ENCODE assay signal across 9 cellular contexts in the genomic region with DNA sequence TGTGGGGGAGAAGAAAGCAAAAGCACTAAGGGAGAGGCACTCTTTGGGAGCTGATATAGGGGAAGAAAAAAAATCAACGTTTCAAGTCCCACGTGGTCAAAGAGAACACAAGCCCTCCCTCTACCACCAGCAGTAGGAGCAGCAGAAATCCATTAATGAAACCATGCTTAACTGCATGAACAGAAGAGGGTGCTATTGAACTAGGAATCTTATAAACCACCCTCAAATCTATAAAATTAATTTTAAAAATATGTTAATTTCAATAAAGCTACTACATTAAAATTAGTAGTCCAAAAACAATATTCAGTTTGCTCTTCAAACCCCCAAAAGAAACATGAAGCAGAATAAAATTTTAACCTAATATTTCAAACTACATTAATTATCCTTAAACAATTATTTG.
DNase-seq lines count a peak whose midpoint lies in the region; ATAC-seq and TF ChIP-seq lines count a peak whose summit lies in the region.
"Had no signal": no experiment of that assay in that cellular context is flagged by ENCODE, and none has a peak within 500 bp of the region (broad histone marks: within the 10 kb centered on the region; RNA-seq: fewer than 3 reads in every experiment).

No MANE protein-coding gene starts in this region.

- H3K36me3 ChIP-seq in mammary epithelial cell (ENCODE audit: insufficient read depth, low read length), result no peaks in the 10 kb centered on the region
- H3K36me3 ChIP-seq: pancreas had no signal

- no peak overlapping the region for H3K9ac ChIP-seq in mammary epithelial cell (ENCODE audit: insufficient read depth, low read length)

- H4K20me1 ChIP-seq in mammary epithelial cell (ENCODE audit: insufficient read depth, low read length), result no peaks in the 10 kb centered on the region

- H3K4me1 ChIP-seq in mammary epithelial cell (ENCODE audit: insufficient read depth, low read length), result no peaks in the 10 kb centered on the region
- H3K4me1 ChIP-seq: pancreas had no signal

- H2AFZ ChIP-seq in mammary epithelial cell (ENCODE audit: low read depth, low read length), result no peak overlapping the region

- POLR2A ChIA-PET in MCF 10A (lab: Yijun Ruan, JAX), result interaction anchor here (0.6 to 2.1 kb wide), 4 partner anchors 38 to 137 kb away, joined by 4 to 12 read pairs (median 4); no protein-coding TSS in a partner anchor

- no peaks in the 10 kb centered on the region for H3K79me2 ChIP-seq in mammary epithelial cell (ENCODE audit: insufficient read depth, low read length)

- peaks cover 23% of the 10 kb centered on the region for H3K9me3 ChIP-seq in mammary epithelial cell (replicated peaks; ENCODE audit: insufficient read depth, low read length)

- H3K4me1 Mint-ChIP-seq in MCF 10A (ENCODE audit: insufficient read depth, unreplicated experiment), result peaks cover 3% of the 10 kb centered on the region
- H3K4me1 Mint-ChIP-seq in type B pancreatic cell (ENCODE audit: unreplicated experiment), result peaks cover 2% of the 10 kb centered on the region

- in situ Hi-C loops in mammary epithelial cell (cut with MboI; ENCODE audit: low sequenced_read_pairs in 2 of 2), result no loop called here

- TF ChIP-seq CTCF in MCF 10A (IDR thresholded peaks at IDR 0.05; ENCODE audit: unreplicated experiment) (peak; percentile 50), mammary epithelial cell (conservative IDR thresholded peaks at IDR 0.05 in 1 of 2, IDR thresholded peaks at IDR 0.05 in 1 of 2; ENCODE audit: extremely low read depth in 1 of 2, insufficient read depth in 1 of 2, low read depth in 1 of 2, low read length in 2 of 2) (no peak), epithelial cell of proximal tubule (conservative IDR thresholded peaks at IDR 0.05; ENCODE audit: low read depth, low read length) (peak; percentile 69), type B pancreatic cell (conservative IDR thresholded peaks at IDR 0.05) (peak; percentile 71)

- H3K27me3 Mint-ChIP-seq in MCF 10A (ENCODE audit: insufficient read depth, unreplicated experiment) (no peaks in the 10 kb centered on the region), type B pancreatic cell (no peaks in the 10 kb centered on the region)

- intact Hi-C loops in MCF 10A (cut with micrococcal nuclease), result loop anchor here (1.0 to 10.0 kb wide), 3 partner anchors 108 to 1235 kb away; no protein-coding TSS in a partner anchor
- intact Hi-C loops in mammary epithelial cell (cut with micrococcal nuclease), result no loop called here

- no peak overlapping the region for H3K27ac ChIP-seq in mammary epithelial cell (ENCODE audit: insufficient read depth, low read depth, low read length)
- H3K27ac ChIP-seq: pancreas had no signal

- peak; percentile 50 for DNase-seq in MCF 10A (ENCODE audit: unreplicated experiment)
- no peak for DNase-seq in mammary epithelial cell
- peak; percentile 23 for DNase-seq in NCI-H524 treated with DMSO at 0.1 percent for 48 hours (lab: John Stamatoyannopoulos, UW)
- peak; percentile 22 for DNase-seq in epithelial cell of proximal tubule (ENCODE audit: low read depth)
- no peak for DNase-seq in type B pancreatic cell (ENCODE audit: extremely low spot score, unreplicated experiment)
- DNase-seq: pancreas had no signal

- H3K36me3 Mint-ChIP-seq in MCF 10A (ENCODE audit: insufficient read depth, unreplicated experiment), result peaks cover 6% of the 10 kb centered on the region
- H3K36me3 Mint-ChIP-seq in type B pancreatic cell, result no peaks in the 10 kb centered on the region

- no TSS peak for BruUV-seq in MCF 10A (replicated peaks; lab: Mats Ljungman, UMichigan)
- no TSS peak for BruUV-seq in mammary epithelial cell (replicated peaks; lab: Mats Ljungman, UMichigan)

- H3K4me2 ChIP-seq in mammary epithelial cell (ENCODE audit: insufficient read depth, low read depth, low read length), result no peak overlapping the region

- dilution Hi-C loops in mammary epithelial cell (cut with HindIII; ENCODE audit: low sequenced_read_pairs), result no loop called here

- no peak overlapping the region for H3K4me3 Mint-ChIP-seq in MCF 10A (ENCODE audit: unreplicated experiment)
- H3K4me3 Mint-ChIP-seq in type B pancreatic cell, result no peak overlapping the region

- no peaks in the 10 kb centered on the region for H3K27me3 ChIP-seq in mammary epithelial cell (ENCODE audit: insufficient read depth, low read length)
- H3K27me3 ChIP-seq: pancreas had no signal

- H3K27ac Mint-ChIP-seq in MCF 10A (ENCODE audit: low read depth, unreplicated experiment), result no peak overlapping the region
- no peak overlapping the region for H3K27ac Mint-ChIP-seq in type B pancreatic cell

- H3K4me3 ChIP-seq in mammary epithelial cell (replicated peaks in 1 of 3; ENCODE audit: insufficient read depth in 1 of 3, low read depth in 2 of 3, low read length in 3 of 3) (no peak overlapping the region), epithelial cell of proximal tubule (ENCODE audit: low read depth, low read length) (no peak overlapping the region)
- H3K4me3 ChIP-seq: pancreas had no signal

- peaks cover 6% of the 10 kb centered on the region for H3K9me3 Mint-ChIP-seq in MCF 10A (ENCODE audit: unreplicated experiment)
- H3K9me3 Mint-ChIP-seq in type B pancreatic cell, result peaks cover 8% of the 10 kb centered on the region

- CTCF ChIA-PET in MCF 10A (lab: Yijun Ruan, JAX) (interaction anchor here (0.6 to 2.7 kb wide), 21 partner anchors 28 to 1225 kb away, joined by 3 to 88 read pairs (median 3); no protein-coding TSS in a partner anchor), mammary epithelial cell (lab: Charles Lee; ENCODE audit: low non-redundant PET) (no interaction called here)

- WGBS in mammary epithelial cell (ENCODE audit: low coverage, missing lambda C conversion rate), result 0% methylated on average over 2 of the region's 2 CpGs

- ATAC-seq in GM18873 (IDR thresholded peaks at IDR 0.05; ENCODE audit: low FRiP score, unreplicated experiment) (no peak), HG02763 (IDR thresholded peaks at IDR 0.05; ENCODE audit: unreplicated experiment) (no peak), GM19324 (IDR thresholded peaks at IDR 0.05; ENCODE audit: low FRiP score, unreplicated experiment) (no peak)

Comparison
In these comparisons a context has a peak if more than half of its experiments do, and no peak if none do; other contexts are left out.
1. DNase-seq: peak in MCF 10A (single experiment), NCI-H524 treated with DMSO at 0.1 percent for 48 hours (single experiment) and epithelial cell of proximal tubule (single experiment); none in mammary epithelial cell (single experiment) and type B pancreatic cell (single experiment).
2. CTCF ChIP-seq: peak in MCF 10A (single experiment), epithelial cell of proximal tubule (single experiment) and type B pancreatic cell (single experiment); none in mammary epithelial cell (0 of 2).